Comparison of ENCODE assay signal across 9 cellular contexts in genomic region chr1:921011-921837, GRCh38. TPM values are rescaled to one million over a fixed set of nuclear protein-coding genes. Genes with fewer than 3 reads are reported as not detected.
DNase-seq lines count a peak whose midpoint lies in the region; ATAC-seq lines count a peak whose summit lies in the region.
"Had no signal": no experiment of that assay in that cellular context is flagged by ENCODE, and none has a peak within 500 bp of the region (broad histone marks: within the 10 kb centered on the region; RNA-seq: fewer than 3 reads in every experiment).

No MANE protein-coding gene starts in this region.

- peak overlapping the region in 5 of 10 experiments; percentile 8 to 48 (median 22); a peak in 5 of 20 replicates for H3K4me3 ChIP-seq in BLaER1 treated with 17β-estradiol and CSF1 and Interleukin-3, amounts not matched to agents 10 nM and 100 nM
- H3K4me3 ChIP-seq in rectal smooth muscle tissue (ENCODE audit: low read length): peak overlapping the region; percentile 37

- H3K27me3 ChIP-seq in BLaER1 treated with 17β-estradiol and CSF1 and Interleukin-3, amounts not matched to agents 10 nM and 100 nM: peaks cover 46 to 100% (median 49%) of the 10 kb centered on the region in 11 experiments
- peaks cover 49% of the 10 kb centered on the region for H3K27me3 ChIP-seq in rectal smooth muscle tissue (ENCODE audit: control insufficient read depth, insufficient read depth, low read length)

- peaks cover 5 to 99% (median 56%) of the 10 kb centered on the region in 11 experiments; a peak in 20 of 22 replicates for H4K20me1 ChIP-seq in BLaER1 treated with 17β-estradiol and CSF1 and Interleukin-3, amounts not matched to agents 10 nM and 100 nM

- H3K4me2 ChIP-seq in BLaER1 treated with 17β-estradiol and CSF1 and Interleukin-3, amounts not matched to agents 10 nM and 100 nM: peak overlapping the region; percentile 69 to 100 (median 99)

- peaks cover 49% of the 10 kb centered on the region for H3K27me3 Mint-ChIP-seq in activated naive CD8-positive, alpha-beta T cell treated with anti-CD3 and anti-CD28 coated beads, Interleukin-2, amount 50 U/mL, for 24 hours

- no peak overlapping the region for H3K27ac ChIP-seq in BLaER1 treated with 17β-estradiol and CSF1 and Interleukin-3, amounts not matched to agents 10 nM and 100 nM
- no peak overlapping the region for H3K27ac ChIP-seq in rectal smooth muscle tissue (ENCODE audit: low read depth, low read length)
- H3K27ac ChIP-seq: neutrophil had no signal

- H3K4me1 ChIP-seq in BLaER1 treated with 17β-estradiol and CSF1 and Interleukin-3, amounts not matched to agents 10 nM and 100 nM: peaks cover 46 to 96% (median 78%) of the 10 kb centered on the region in 10 experiments
- peaks cover 11% of the 10 kb centered on the region for H3K4me1 ChIP-seq in rectal smooth muscle tissue (ENCODE audit: control insufficient read depth, insufficient read depth, low read length)

- no peaks in the 10 kb centered on the region for H3K9me3 Mint-ChIP-seq in activated naive CD8-positive, alpha-beta T cell treated with anti-CD3 and anti-CD28 coated beads, Interleukin-2, amount 50 U/mL, for 24 hours

- no peaks in the 10 kb centered on the region for H3K36me3 ChIP-seq in BLaER1 treated with 17β-estradiol and CSF1 and Interleukin-3, amounts not matched to agents 10 nM and 100 nM
- H3K36me3 ChIP-seq in rectal smooth muscle tissue (ENCODE audit: control insufficient read depth, insufficient read depth, low read length): no peaks in the 10 kb centered on the region
- H3K36me3 ChIP-seq: neutrophil had no signal

- H3K27ac Mint-ChIP-seq in activated naive CD8-positive, alpha-beta T cell treated with anti-CD3 and anti-CD28 coated beads, Interleukin-2, amount 50 U/mL, for 24 hours: peak overlapping the region; percentile 60

- H3K4me1 Mint-ChIP-seq in activated naive CD8-positive, alpha-beta T cell treated with anti-CD3 and anti-CD28 coated beads, Interleukin-2, amount 50 U/mL, for 24 hours: peaks cover 15% of the 10 kb centered on the region

- no peak overlapping the region for H3K4me3 Mint-ChIP-seq in activated naive CD8-positive, alpha-beta T cell treated with anti-CD3 and anti-CD28 coated beads, Interleukin-2, amount 50 U/mL, for 24 hours

- H3K9me3 ChIP-seq in BLaER1 treated with 17β-estradiol and CSF1 and Interleukin-3, amounts not matched to agents 10 nM and 100 nM (replicated peaks in 1 of 11): no peaks in the 10 kb centered on the region
- H3K9me3 ChIP-seq: neutrophil had no signal

- DNase-seq in H4 (ENCODE audit: low spot score) (peak; percentile 70), NCI-H446 treated with DMSO at 0.1 percent for 48 hours (lab: John Stamatoyannopoulos, UW) (peak; percentile 76), left cardiac atrium (peak; percentile 75)
- DNase-seq in activated naive CD8-positive, alpha-beta T cell treated with anti-CD3 and anti-CD28 coated beads, Interleukin-2, amount 50 U/mL, for 24 hours: no peak

- intact Hi-C loops in left cardiac atrium (cut with DNase I): no loop called here

- peak; percentile 41 for ATAC-seq in activated naive CD8-positive, alpha-beta T cell treated with anti-CD3 and anti-CD28 coated beads, Interleukin-2, amount 50 U/mL, for 24 hours
- ATAC-seq in left cardiac atrium: peak; percentile 65 to 73
- ATAC-seq in HG02852 (IDR thresholded peaks at IDR 0.05; ENCODE audit: unreplicated experiment): no peak
- ATAC-seq in GM18858 (IDR thresholded peaks at IDR 0.05; ENCODE audit: unreplicated experiment): no peak

- no peaks in the 10 kb centered on the region for H3K36me3 Mint-ChIP-seq in activated naive CD8-positive, alpha-beta T cell treated with anti-CD3 and anti-CD28 coated beads, Interleukin-2, amount 50 U/mL, for 24 hours (ENCODE audit: low read depth)

- H3K9ac ChIP-seq in BLaER1 treated with 17β-estradiol and CSF1 and Interleukin-3, amounts not matched to agents 10 nM and 100 nM: peak overlapping the region in 1 of 11 experiments; percentile 29; a peak in 1 of 22 replicates
- H3K9ac ChIP-seq in rectal smooth muscle tissue (ENCODE audit: low read length): no peak overlapping the region

RNA-seq across cellular contexts. Expression of gene SAMD11, which starts 2.5 kb away (rescaled TPM):
- total RNA-seq in H4 (2014; rRNA removed; shearing (Covaris generic)): 39.7 and 116 TPM in 2 replicates
- total RNA-seq in left cardiac atrium: 1 to 10 TPM; 5.1 to 7.5 TPM

RNA-seq across cellular contexts. Expression of gene NOC2L, which starts 37.8 kb away (rescaled TPM):
- total RNA-seq in H4 (2014; rRNA removed; shearing (Covaris generic)): 78.4 and 90.7 TPM in 2 replicates
- total RNA-seq in left cardiac atrium: 10 to 100 TPM; 38.1 to 48.7 TPM

RNA-seq across cellular contexts. Expression of gene KLHL17, which starts 39.2 kb away (rescaled TPM):
- 1.9 and 5.7 TPM in 2 replicates for total RNA-seq in H4 (2014; rRNA removed; shearing (Covaris generic))
- 1 to 10 TPM; 5.7 to 8.2 TPM for total RNA-seq in left cardiac atrium

RNA-seq across cellular contexts. Expression of gene PLEKHN1, which starts 45.1 kb away (rescaled TPM):
- 0.08 and 1.2 TPM in 2 replicates for total RNA-seq in H4 (2014; rRNA removed; shearing (Covaris generic))
- under 1 TPM; 0.38 to 0.50 TPM for total RNA-seq in left cardiac atrium

Comparison
In these comparisons a context has a peak if more than half of its experiments do, and no peak if none do; other contexts are left out.
1. ATAC-seq: peak in activated naive CD8-positive, alpha-beta T cell treated with anti-CD3 and anti-CD28 coated beads, Interleukin-2, amount 50 U/mL, for 24 hours (single experiment) and left cardiac atrium (2 of 2); none in HG02852 (single experiment) and GM18858 (single experiment).